Comparison of ENCODE assay signal across 13 cellular contexts in the genomic region with DNA sequence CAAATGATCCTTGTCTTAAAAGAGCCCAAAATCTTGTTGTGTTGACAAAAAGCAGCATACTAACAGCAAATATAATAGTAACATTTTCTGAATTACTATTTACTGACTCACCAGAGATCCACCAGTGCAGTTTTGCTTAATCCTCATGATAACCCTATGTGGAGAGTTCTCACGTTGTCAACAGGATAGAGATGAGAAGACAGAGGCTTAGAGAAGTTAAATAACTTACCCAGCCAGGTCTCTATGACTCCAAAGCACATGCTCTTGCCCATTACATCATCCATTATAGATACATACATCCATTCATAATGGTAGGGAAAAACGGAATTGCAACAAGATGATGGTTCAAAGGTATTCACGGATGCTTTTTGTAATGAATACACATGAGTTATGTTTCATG.
DNase-seq lines count a peak whose midpoint lies in the region; TF ChIP-seq lines count a peak whose summit lies in the region.
"Had no signal": no experiment of that assay in that cellular context is flagged by ENCODE, and none has a peak within 500 bp of the region (broad histone marks: within the 10 kb centered on the region; RNA-seq: fewer than 3 reads in every experiment).

No MANE protein-coding gene starts in this region.

- TF ChIP-seq CTCF in epithelial cell of esophagus (IDR thresholded peaks at IDR 0.05; ENCODE audit: insufficient read depth, low read depth, low read length, missing control alignments) = no peak

- no peaks in the 10 kb centered on the region for H3K36me3 ChIP-seq in skeletal muscle satellite cell (ENCODE audit: insufficient read depth, low read length)

- no peak overlapping the region for H3K9ac ChIP-seq in skeletal muscle satellite cell (ENCODE audit: low read depth, low read length)

- H3K4me3 ChIP-seq in epithelial cell of esophagus (ENCODE audit: low read length) = no peak overlapping the region
- H3K4me3 ChIP-seq in skeletal muscle satellite cell (ENCODE audit: low read length) = no peak overlapping the region
- H3K4me3 ChIP-seq: psoas muscle had no signal

- H3K4me1 ChIP-seq in skeletal muscle satellite cell (ENCODE audit: control insufficient read depth, insufficient read depth, low read length) = peaks cover 12% of the 10 kb centered on the region
- H3K4me1 ChIP-seq: psoas muscle had no signal

- peak; percentile 19 for DNase-seq in NCI-H345 (lab: John Stamatoyannopoulos, UW)
- no peak for DNase-seq in NCI-H345 treated with DMSO at 0.1 percent for 48 hours (lab: John Stamatoyannopoulos, UW; ENCODE audit: unreplicated experiment)
- peak; percentile 47 for DNase-seq in OCI-M1 (lab: John Stamatoyannopoulos, UW)
- DNase-seq in epithelial cell of esophagus (ENCODE audit: low read depth) = peak; percentile 81
- no peak for DNase-seq in COLO829 (ENCODE audit: low spot score)
- DNase-seq in RPMI8226 = no peak
- no peak for DNase-seq in NCI-H748 (lab: John Stamatoyannopoulos, UW; ENCODE audit: unreplicated experiment)
- DNase-seq: activated CD4-positive, alpha-beta T cell treated with anti-CD3 and anti-CD28 coated beads, Interleukin-2, amount 10 ng/mL, durations not matched to agents 24 days and 14 days; activated naive CD8-positive, alpha-beta T cell treated with anti-CD3 and anti-CD28 coated beads for 36 hours; activated T-cell treated with anti-CD3 and anti-CD28 coated beads for 4 hours; CD4-positive, CD25-positive, alpha-beta regulatory T cell; psoas muscle had no signal

- H3K9me3 ChIP-seq in skeletal muscle satellite cell (replicated peaks; ENCODE audit: low read length) = no peaks in the 10 kb centered on the region
- H3K9me3 ChIP-seq: psoas muscle had no signal

- H3K4me2 ChIP-seq in skeletal muscle satellite cell (ENCODE audit: low read length) = peak overlapping the region; percentile 19

- no peaks in the 10 kb centered on the region for H3K27me3 ChIP-seq in skeletal muscle satellite cell (ENCODE audit: control insufficient read depth, insufficient read depth, low read length)

Comparison
In these comparisons a context has a peak if more than half of its experiments do, and no peak if none do; other contexts are left out.
1. DNase-seq: peak in NCI-H345 (single experiment), OCI-M1 (single experiment) and epithelial cell of esophagus (single experiment); none in NCI-H345 treated with DMSO at 0.1 percent for 48 hours (single experiment), COLO829 (single experiment), RPMI8226 (single experiment) and NCI-H748 (single experiment).